In the genomic region with DNA sequence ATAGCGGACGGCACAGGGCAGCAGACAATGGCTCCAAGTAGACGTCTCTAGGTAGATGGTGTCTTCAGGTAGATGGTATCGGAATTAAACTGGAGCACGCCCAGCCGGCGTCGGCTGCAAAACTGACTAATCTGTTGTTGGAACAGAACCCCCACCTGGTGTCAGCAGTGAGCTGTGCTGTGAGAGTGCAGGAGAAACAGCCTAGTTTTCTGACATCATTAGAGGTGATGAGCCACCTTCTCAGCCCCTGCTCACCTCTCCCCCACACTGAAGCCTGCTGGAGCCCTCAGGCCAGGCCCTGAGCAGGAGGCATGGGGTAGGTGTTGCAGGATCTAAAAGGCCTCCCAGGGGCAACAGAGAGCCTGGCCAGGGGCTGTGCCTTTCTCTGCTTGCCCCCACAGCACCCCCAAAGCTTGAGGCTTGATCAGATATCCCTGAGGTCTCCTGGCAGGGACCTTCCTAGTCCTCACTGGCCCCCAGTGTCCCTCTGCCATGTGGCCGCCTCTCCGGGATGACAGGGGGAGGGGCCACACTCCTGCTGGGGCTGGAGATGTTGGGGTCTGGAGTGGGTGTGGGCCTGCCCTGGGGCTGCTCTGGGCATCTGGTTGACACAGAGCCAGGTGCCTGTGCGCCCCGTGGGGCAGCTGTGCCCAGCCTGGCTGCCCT, we compare ENCODE assay signal across 8 cellular contexts.
A peak's percentile ranks its signal among the peaks of the same experiment; 100 is the strongest.
DNase-seq lines count a peak whose midpoint lies in the region; ATAC-seq and TF ChIP-seq lines count a peak whose summit lies in the region.

No MANE protein-coding gene starts in this region.

- peak; percentile 72 for TF ChIP-seq CTCF in AG09309 (IDR thresholded peaks at IDR 0.05; ENCODE audit: control insufficient read depth, insufficient read depth, low read depth, low read length, missing control alignments)
- TF ChIP-seq CTCF in GM13976 (IDR thresholded peaks at IDR 0.05; ENCODE audit: borderline replicate concordance, control extremely low read depth, extremely low read depth, insufficient read depth, missing control alignments) = peak; percentile 57

- H3K4me3 ChIP-seq in AG09309 (ENCODE audit: control insufficient read depth, low read depth, low read length) = no peak overlapping the region

- in situ Hi-C loops in GM13976 (cut with MboI; ENCODE audit: low sequenced_read_pairs, unreplicated experiment) = no loop called here

- DNase-seq in AG09309 (ENCODE audit: low read depth) = peak; percentile 13
- DNase-seq in GM13976 (ENCODE audit: low spot score) = peak; percentile 85
- peak; percentile 76 to 87 for DNase-seq in SHP77 (lab: John Stamatoyannopoulos, UW)
- DNase-seq in activated naive CD4-positive, alpha-beta T cell treated with Interleukin-2 at 50 U/mL for 16 hours = peak; percentile 70
- peak; percentile 13 for DNase-seq in inferior parietal cortex (ENCODE audit: extremely low spot score)
- peak; percentile 34 for DNase-seq in stimulated activated CD8-positive, alpha-beta memory T cell treated with anti-CD3 and anti-CD28 coated beads, Interleukin-12 subunit alpha, Interleukin-12 subunit beta, amount 100 ng/mL, for 24 hours (ENCODE audit: extremely low read depth)
- no peak for DNase-seq in amniotic stem cell (lab: John Stamatoyannopoulos, UW)

- no peak for ATAC-seq in HG02970 (IDR thresholded peaks at IDR 0.05; ENCODE audit: low FRiP score, unreplicated experiment)
